31 cellular contexts compared by ENCODE assay signal in the genomic region with DNA sequence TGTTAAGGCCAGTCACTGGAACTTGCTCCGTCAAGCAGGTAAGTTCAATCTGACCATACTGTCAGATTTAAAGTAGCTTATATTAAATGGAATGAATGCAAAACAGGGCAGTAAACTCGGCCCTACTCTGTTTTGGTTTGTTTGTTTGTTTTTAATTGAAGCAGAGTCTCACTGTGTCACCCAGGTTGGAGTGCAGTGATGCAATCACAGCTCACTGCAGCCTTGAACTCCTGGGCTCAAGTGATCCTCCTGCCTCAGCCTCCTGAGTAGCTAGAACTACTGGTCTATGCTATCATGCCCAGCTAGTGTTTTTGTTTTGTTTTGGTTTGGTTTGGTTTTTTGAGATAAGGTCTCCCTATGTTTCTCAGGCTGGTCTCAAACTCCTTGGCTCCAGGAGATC.
DNase-seq lines count a peak whose midpoint lies in the region; ATAC-seq, FAIRE-seq and TF ChIP-seq lines count a peak whose summit lies in the region.
"Had no signal": no experiment of that assay in that cellular context is flagged by ENCODE, and none has a peak within 500 bp of the region (broad histone marks: within the 10 kb centered on the region; RNA-seq: fewer than 3 reads in every experiment).

No MANE protein-coding gene starts in this region.

- TF ChIP-seq CTCF in HepG2 (CRISPR knock-in tag; IDR thresholded peaks at IDR 0.05) (no peak), right lobe of liver (IDR thresholded peaks at IDR 0.05) (no peak), HEK293 (tag by site-specific recombination; IDR thresholded peaks at IDR 0.05) (no peak)

- POLR2A ChIA-PET in HepG2 (lab: Yijun Ruan, JAX) = no interaction called here
- POLR2A ChIA-PET in HEK293 (lab: Yijun Ruan, JAX) = no interaction called here

- H3K9ac ChIP-seq in HepG2 (ENCODE audit: insufficient read depth, low read depth, low read length) = no peak overlapping the region
- H3K9ac ChIP-seq: BLaER1; BLaER1 treated with 17β-estradiol and CSF1 and Interleukin-3, amounts not matched to agents 10 nM and 100 nM had no signal

- no TSS peak for BruUV-seq in HepG2 (replicated peaks; lab: Mats Ljungman, UMichigan)

- 69% methylated on average over 2 of the region's 2 CpGs for WGBS in HepG2 (ENCODE audit: low lambda C conversion rate)
- WGBS in right lobe of liver (ENCODE audit: insufficient coverage, low coverage, low lambda C conversion rate, missing lambda C conversion rate) = 34% methylated on average over 2 of the region's 2 CpGs

- H3K79me2 ChIP-seq in HepG2 (ENCODE audit: insufficient read depth, low read length) = no peaks in the 10 kb centered on the region

- no peaks in the 10 kb centered on the region for H3K27me3 ChIP-seq in HepG2 (ENCODE audit: control insufficient read depth in 1 of 2, insufficient read depth in 2 of 2, low read length in 2 of 2)
- no peaks in the 10 kb centered on the region for H3K27me3 ChIP-seq in right lobe of liver
- H3K27me3 ChIP-seq: BLaER1; BLaER1 treated with 17β-estradiol and CSF1 and Interleukin-3, amounts not matched to agents 10 nM and 100 nM had no signal

- TF ChIP-seq RAD21 in HepG2 (CRISPR knock-in tag; IDR thresholded peaks at IDR 0.05) = no peak

- no peak overlapping the region for H2AFZ ChIP-seq in HepG2 (ENCODE audit: low read length)

- H3K4me1 ChIP-seq in HepG2 (ENCODE audit: insufficient read depth, low read length) = 0 out of 2 replicates have a peak, but pooled peaks cover 6% of the 10 kb centered on the region
- no peaks in the 10 kb centered on the region for H3K4me1 ChIP-seq in right lobe of liver
- H3K4me1 ChIP-seq in HEK293 (ENCODE audit: control insufficient read depth, insufficient read depth, low read length) = no peaks in the 10 kb centered on the region; the same call in 1 of the 2 replicates
- H3K4me1 ChIP-seq: A549, BE2C, Caco-2 had no signal

- TF ChIP-seq POLR2A in HepG2 (IDR thresholded peaks at IDR 0.05; ENCODE audit: insufficient read depth in 1 of 2, low read depth in 2 of 2, low read length in 2 of 2) = no peak
- TF ChIP-seq POLR2A in right lobe of liver (IDR thresholded peaks at IDR 0.05) = no peak

- no peak for ATAC-seq in HepG2
- no peak for ATAC-seq in right lobe of liver
- ATAC-seq: A549; CD8-positive, alpha-beta T cell had no signal

- DNase-seq in HepG2 (ENCODE audit: low spot score) (no peak), right lobe of liver (no peak), NCI-H510A (lab: John Stamatoyannopoulos, UW) (no peak)
- DNase-seq: 8988T; ACHN; AML-193; BE2C; C1 segment of cervical spinal cord; Caco-2; Calu3; CD4-positive, alpha-beta memory T cell; CD4-positive, alpha-beta T cell; CD4-positive, CD25-positive, alpha-beta regulatory T cell; CD8-positive, alpha-beta memory T cell; CD8-positive, alpha-beta T cell; COR-L47; DMS 273 treated with DMSO at 0.1 percent for 48 hours; DMS153; DMS53; DMS79; DMS79 treated with DMSO at 0.1 percent for 48 hours; DND-41; EL had no signal

- in situ Hi-C loops in HepG2 (cut with HindIII; ENCODE audit: extremely low pct_ligation_motif_present, low pct_unique_long_range_greater_than_20kb) = no loop called here

- CTCF ChIA-PET in HepG2 (lab: Yijun Ruan, JAX; ENCODE audit: low intra/inter-chr PET ratio, low total read pairs) (no interaction called here), HEK293 (lab: Yijun Ruan, JAX) (interaction anchor here (1.5 kb wide), 1 partner anchor 16 kb away, joined by 3 read pairs; no protein-coding TSS in a partner anchor)

- H3K9me3 ChIP-seq in HepG2 (ENCODE audit: low read length) (no peaks in the 10 kb centered on the region), right lobe of liver (no peaks in the 10 kb centered on the region), HEK293 (ENCODE audit: control insufficient read depth, insufficient read depth, low read depth, low read length) (no peaks in the 10 kb centered on the region)
- H3K9me3 ChIP-seq: A549; BE2C; BLaER1; BLaER1 treated with 17β-estradiol and CSF1 and Interleukin-3, amounts not matched to agents 10 nM and 100 nM; Caco-2 had no signal

- no peaks in the 10 kb centered on the region for H3K36me3 ChIP-seq in HepG2 (replicated peaks in 1 of 2; ENCODE audit: control insufficient read depth in 1 of 2, insufficient read depth in 2 of 2, low read length in 2 of 2)
- H3K36me3 ChIP-seq in right lobe of liver = no peaks in the 10 kb centered on the region
- no peaks in the 10 kb centered on the region for H3K36me3 ChIP-seq in HEK293 (ENCODE audit: control insufficient read depth in 2 of 2, insufficient read depth in 1 of 2, low read length in 2 of 2)
- H3K36me3 ChIP-seq: BE2C; BLaER1; BLaER1 treated with 17β-estradiol and CSF1 and Interleukin-3, amounts not matched to agents 10 nM and 100 nM had no signal

- no peak overlapping the region for H3K4me2 ChIP-seq in HepG2 (ENCODE audit: low read depth, low read length)
- H3K4me2 ChIP-seq: A549, BLaER1 had no signal

- H3K4me3 ChIP-seq in HepG2 (replicated peaks in 1 of 3; ENCODE audit: insufficient read depth in 1 of 3, low read depth in 2 of 3, low read length in 3 of 3) = no peak overlapping the region
- H3K4me3 ChIP-seq in right lobe of liver = no peak overlapping the region
- no peak overlapping the region for H3K4me3 ChIP-seq in HEK293 (ENCODE audit: low read depth, low read length)
- H3K4me3 ChIP-seq: A549; BLaER1; BLaER1 treated with 17β-estradiol and CSF1 and Interleukin-3, amounts not matched to agents 10 nM and 100 nM had no signal

- TF ChIP-seq EP300 in HepG2 (IDR thresholded peaks at IDR 0.05; ENCODE audit: low read depth in 2 of 2, low read length in 2 of 2) = no peak
- TF ChIP-seq EP300 in HepG2 (CRISPR knock-in tag; IDR thresholded peaks at IDR 0.05; ENCODE audit: borderline replicate concordance) = no peak

- H4K20me1 ChIP-seq in HepG2 (ENCODE audit: insufficient read depth, low read length) = no peaks in the 10 kb centered on the region
- H4K20me1 ChIP-seq: BLaER1; BLaER1 treated with 17β-estradiol and CSF1 and Interleukin-3, amounts not matched to agents 10 nM and 100 nM had no signal

- H3K27ac ChIP-seq in HepG2 (ENCODE audit: extremely low read length, insufficient read depth, low read length) (no peak overlapping the region), right lobe of liver (no peak overlapping the region), HEK293 (ENCODE audit: extremely low read depth, low read depth, low read length) (no peak overlapping the region)
- H3K27ac ChIP-seq: 22Rv1; A549; BLaER1; BLaER1 treated with 17β-estradiol and CSF1 and Interleukin-3, amounts not matched to agents 10 nM and 100 nM; C4-2B had no signal

- intact Hi-C loops in HepG2 (cut with micrococcal nuclease; ENCODE audit: unreplicated experiment) = no loop called here
- intact Hi-C loops in right lobe of liver (cut with DNase I) = no loop called here

- no peak for FAIRE-seq in HepG2 (lab: Jason Lieb, UNC)
- FAIRE-seq: A204.1, A549, D721Med had no signal

TF ChIP-seq in HepG2, 621 proteins besides CTCF, POLR2A, EP300 and RAD21 (continues in another document):
- TF ChIP-seq CEBPB (IDR thresholded peaks at IDR 0.05; ENCODE audit: borderline replicate concordance, low read depth, low read length) (peak; percentile 27; the same call in 1 of the 2 replicates), ZNF777 (CRISPR knock-in tag; IDR thresholded peaks at IDR 0.05) (no peak), PHF21A (CRISPR knock-in tag; IDR thresholded peaks at IDR 0.05) (no peak), GATAD2A (CRISPR knock-in tag; IDR thresholded peaks at IDR 0.05) (no peak), DRAP1 (CRISPR knock-in tag; IDR thresholded peaks at IDR 0.05) (no peak)

TF ChIP-seq in HEK293, 187 proteins besides CTCF, POLR2A, EP300 and RAD21:
- TF ChIP-seq ZNF398 (tag by site-specific recombination; IDR thresholded peaks at IDR 0.05) (0 out of 2 replicates have a peak, but pooled peaks have one; percentile 15), ZNF140 (tag by site-specific recombination; IDR thresholded peaks at IDR 0.05) (no peak)
